Comparison of ENCODE assay signal across 8 cellular contexts in genomic region chr7:85890244-85890811, GRCh38.
A peak's percentile ranks its signal among the peaks of the same experiment; 100 is the strongest.
DNase-seq lines count a peak whose midpoint lies in the region; ATAC-seq, FAIRE-seq and TF ChIP-seq lines count a peak whose summit lies in the region.

No MANE protein-coding gene starts in this region.

- CTCF ChIA-PET in mammary epithelial cell (lab: Charles Lee; ENCODE audit: low non-redundant PET) = interaction anchor here (0.5 to 1.0 kb wide), 3 partner anchors 576 to 580 kb away, joined by 3 to 5 read pairs (median 4); no protein-coding TSS in a partner anchor

- no peaks in the 10 kb centered on the region for H3K36me3 ChIP-seq in mammary epithelial cell (ENCODE audit: insufficient read depth, low read length)

- no peak overlapping the region for H3K4me3 Mint-ChIP-seq in mesothelial cell of epicardium

- no peak overlapping the region for H3K4me3 ChIP-seq in mammary epithelial cell (replicated peaks in 1 of 3; ENCODE audit: insufficient read depth in 1 of 3, low read depth in 2 of 3, low read length in 3 of 3)

- no peak overlapping the region for H2AFZ ChIP-seq in mammary epithelial cell (ENCODE audit: low read depth, low read length)

- no peak overlapping the region for H3K27ac ChIP-seq in mammary epithelial cell (ENCODE audit: insufficient read depth, low read depth, low read length)

- H3K27me3 Mint-ChIP-seq in mesothelial cell of epicardium (ENCODE audit: low read depth) = peaks cover under 1% of the 10 kb centered on the region

- in situ Hi-C loops in mammary epithelial cell (cut with MboI; ENCODE audit: low sequenced_read_pairs in 2 of 2) = loop anchor here in 1 of 2 donors (25.0 kb wide), 1 partner anchor 572 kb away; no protein-coding TSS in a partner anchor

- no peak overlapping the region for H3K4me2 ChIP-seq in mammary epithelial cell (ENCODE audit: insufficient read depth, low read depth, low read length)

- no peaks in the 10 kb centered on the region for H3K36me3 Mint-ChIP-seq in mesothelial cell of epicardium

- no peaks in the 10 kb centered on the region for H3K79me2 ChIP-seq in mammary epithelial cell (ENCODE audit: insufficient read depth, low read length)

- peaks cover 6% of the 10 kb centered on the region for H3K4me1 Mint-ChIP-seq in mesothelial cell of epicardium

- FAIRE-seq in A204.1 (lab: Jason Lieb, UNC) = peak; percentile 92

- no peaks in the 10 kb centered on the region for H3K4me1 ChIP-seq in mammary epithelial cell (ENCODE audit: insufficient read depth, low read length)

- DNase-seq in NCI-H446 treated with DMSO at 0.1 percent for 48 hours (lab: John Stamatoyannopoulos, UW) = peak; percentile 29
- DNase-seq in mammary epithelial cell = peak; percentile 4
- no peak for DNase-seq in mesothelial cell of epicardium (ENCODE audit: low spot score in 2 of 2, unreplicated experiment in 2 of 2)
- DNase-seq in nucleus accumbens (lab: John Stamatoyannopoulos, UW) = no peak
- DNase-seq in central memory CD4-positive, alpha-beta T cell = no peak

- no peaks in the 10 kb centered on the region for H3K27me3 ChIP-seq in mammary epithelial cell (ENCODE audit: insufficient read depth, low read length)

- TF ChIP-seq CTCF in mammary epithelial cell (conservative IDR thresholded peaks at IDR 0.05 in 1 of 2, IDR thresholded peaks at IDR 0.05 in 1 of 2; ENCODE audit: extremely low read depth in 1 of 2, insufficient read depth in 1 of 2, low read depth in 1 of 2, low read length in 2 of 2) (peak; percentile 44 to 59), mesothelial cell of epicardium (IDR thresholded peaks at IDR 0.05; ENCODE audit: unreplicated experiment) (peak; percentile 77)

- peak; percentile 76 for ATAC-seq in GM18511 (IDR thresholded peaks at IDR 0.05; ENCODE audit: unreplicated experiment)
- ATAC-seq in HG03066 (IDR thresholded peaks at IDR 0.05; ENCODE audit: low read depth, unreplicated experiment) = peak; percentile 84

- no peaks in the 10 kb centered on the region for H3K9me3 Mint-ChIP-seq in mesothelial cell of epicardium

- no peak overlapping the region for H3K9ac ChIP-seq in mammary epithelial cell (ENCODE audit: insufficient read depth, low read length)

- intact Hi-C loops in mammary epithelial cell (cut with micrococcal nuclease) = loop anchor here (1.0 to 10.0 kb wide), 3 partner anchors 579 to 1017 kb away; no protein-coding TSS in a partner anchor

- no peaks in the 10 kb centered on the region for H3K9me3 ChIP-seq in mammary epithelial cell (replicated peaks; ENCODE audit: insufficient read depth, low read length)

- dilution Hi-C loops in mammary epithelial cell (cut with HindIII; ENCODE audit: low sequenced_read_pairs) = loop anchor here (25.0 kb wide), 1 partner anchor 572 kb away; no protein-coding TSS in a partner anchor

- no peaks in the 10 kb centered on the region for H4K20me1 ChIP-seq in mammary epithelial cell (ENCODE audit: insufficient read depth, low read length)

- BruUV-seq in mammary epithelial cell (replicated peaks; lab: Mats Ljungman, UMichigan) = no TSS peak

- H3K27ac Mint-ChIP-seq in mesothelial cell of epicardium = no peak overlapping the region

Comparison
In these comparisons a context has a peak if more than half of its experiments do, and no peak if none do; other contexts are left out.
1. DNase-seq: peak in NCI-H446 treated with DMSO at 0.1 percent for 48 hours (single experiment) and mammary epithelial cell (single experiment); none in mesothelial cell of epicardium (0 of 2), nucleus accumbens (0 of 56) and central memory CD4-positive, alpha-beta T cell (single experiment).